Comparison of ENCODE assay signal across 10 cellular contexts in the genomic region with DNA sequence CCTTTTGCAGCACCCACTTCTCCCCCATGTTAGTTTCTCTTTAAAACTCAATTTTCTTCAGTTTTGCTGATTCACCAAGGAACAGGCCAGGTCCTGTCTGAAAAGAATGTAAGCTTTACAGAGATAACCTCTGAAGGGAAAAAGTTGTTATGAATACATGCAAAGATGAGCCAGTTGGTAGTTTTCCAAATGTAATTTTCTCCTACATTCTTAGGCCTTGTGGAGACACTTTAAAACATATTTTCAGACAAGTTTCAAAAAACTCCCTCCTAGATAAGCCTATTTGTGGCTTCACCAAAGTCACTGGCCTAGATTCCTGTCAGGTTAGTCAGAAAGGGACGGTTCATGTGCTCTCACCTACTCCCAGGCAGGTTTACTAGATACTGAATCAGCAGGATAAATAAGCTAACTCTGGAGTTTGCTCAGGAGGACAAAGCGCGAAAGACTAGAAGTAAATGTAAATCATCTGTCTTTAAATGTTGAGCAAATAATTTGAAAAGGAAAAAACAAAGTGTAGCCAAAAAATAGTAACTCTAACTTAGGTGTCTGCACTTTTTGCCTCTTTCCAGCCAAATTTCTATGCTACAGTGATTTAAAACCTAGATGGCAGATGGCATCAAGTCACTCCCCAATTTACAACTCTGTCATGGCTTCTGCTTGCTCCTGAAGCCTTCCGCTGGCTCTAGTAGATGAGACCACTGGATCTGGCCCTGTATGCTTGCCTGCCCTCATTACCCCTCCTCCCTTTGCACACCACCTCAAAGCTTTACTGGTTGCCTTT. TPM values are rescaled to one million over a fixed set of nuclear protein-coding genes. Genes with fewer than 3 reads are reported as not detected.
DNase-seq lines count a peak whose midpoint lies in the region; ATAC-seq, FAIRE-seq and TF ChIP-seq lines count a peak whose summit lies in the region.
"Had no signal": no experiment of that assay in that cellular context is flagged by ENCODE, and none has a peak within 500 bp of the region (broad histone marks: within the 10 kb centered on the region; RNA-seq: fewer than 3 reads in every experiment).

No MANE protein-coding gene starts in this region.

- H4K20me1 ChIP-seq in PC-9 (ENCODE audit: insufficient read depth), result no peaks in the 10 kb centered on the region

- H3K4me3 ChIP-seq in PC-9, result peak overlapping the region; percentile 44; the same call in 1 of the 2 replicates
- no peak overlapping the region for H3K4me3 ChIP-seq in esophagus (ENCODE audit: low read depth in 1 of 2, low read length in 2 of 2)
- no peak overlapping the region for H3K4me3 ChIP-seq in prostate gland

- H3K27me3 ChIP-seq in PC-9 (ENCODE audit: insufficient read depth, low read depth) (no peaks in the 10 kb centered on the region), esophagus (ENCODE audit: control insufficient read depth in 1 of 2, insufficient read depth in 2 of 2, low read length in 2 of 2) (no peaks in the 10 kb centered on the region), prostate gland (replicated peaks; ENCODE audit: insufficient read depth) (no peaks in the 10 kb centered on the region)

- peak; percentile 97 for FAIRE-seq in G401.6 (lab: Jason Lieb, UNC)
- FAIRE-seq: GM12891 had no signal

- TF ChIP-seq CTCF in PC-9 (conservative IDR thresholded peaks at IDR 0.05) (no peak), prostate gland (IDR thresholded peaks at IDR 0.05) (no peak)

- H3K27ac ChIP-seq in PC-9 (peak overlapping the region; percentile 98), esophagus (ENCODE audit: low read depth in 2 of 2, low read length in 1 of 2) (peak overlapping the region; percentile 98), prostate gland (peak overlapping the region; percentile 26 to 57)

- BruUV-seq in PC-9 (replicated peaks; lab: Mats Ljungman, UMichigan), result no TSS peak

- ATAC-seq in HG02798 (IDR thresholded peaks at IDR 0.05; ENCODE audit: poor library complexity, unreplicated experiment), result no peak

- DNase-seq in PC-9, result peak; percentile 56 to 93
- DNase-seq in prostate gland (ENCODE audit: low spot score), result peak; percentile 67
- DNase-seq in activated effector memory CD4-positive, alpha-beta T cell treated with Interleukin-2 at 50 U/mL for 16 hours, result no peak
- DNase-seq in NCI-H187 (lab: John Stamatoyannopoulos, UW), result no peak
- DNase-seq in NCI-H146 (lab: John Stamatoyannopoulos, UW), result no peak
- DNase-seq: NCI-H1436 had no signal

- H3K36me3 ChIP-seq in PC-9 (ENCODE audit: low read depth), result no peaks in the 10 kb centered on the region
- no peaks in the 10 kb centered on the region for H3K36me3 ChIP-seq in esophagus (ENCODE audit: control insufficient read depth in 2 of 2, insufficient read depth in 2 of 2, low read length in 1 of 2)
- no peaks in the 10 kb centered on the region for H3K36me3 ChIP-seq in prostate gland

- H3K79me2 ChIP-seq in PC-9 (ENCODE audit: low read depth), result peaks cover 1% of the 10 kb centered on the region

- TF ChIP-seq POLR2A in prostate gland (IDR thresholded peaks at IDR 0.05), result no peak

- H3K4me1 ChIP-seq in PC-9 (replicated peaks; ENCODE audit: insufficient read depth) (peaks cover 47% of the 10 kb centered on the region), esophagus (ENCODE audit: control insufficient read depth in 2 of 2, insufficient read depth in 2 of 2, low read length in 1 of 2) (no peaks in the 10 kb centered on the region), prostate gland (replicated peaks) (no peaks in the 10 kb centered on the region)

- no peaks in the 10 kb centered on the region for H3K9me2 ChIP-seq in PC-9 (ENCODE audit: insufficient read depth)

- POLR2A ChIA-PET in PC-9 (lab: Charles Lee; ENCODE audit: unreplicated experiment), result no interaction called here

- intact Hi-C loops in PC-9 (cut with micrococcal nuclease; ENCODE audit: unreplicated experiment), result loop anchor here (1.0 kb wide), 1 partner anchor 57 kb away; no protein-coding TSS in a partner anchor
- intact Hi-C loops in prostate gland (cut with DNase I), result no loop called here

- CTCF ChIA-PET in PC-9 (lab: Charles Lee), result no interaction called here

- H3K9me3 ChIP-seq in PC-9 (ENCODE audit: insufficient read depth, low read depth) (no peaks in the 10 kb centered on the region), esophagus (ENCODE audit: control insufficient read depth in 2 of 2, insufficient read depth in 1 of 2, low read depth in 1 of 2, low read length in 1 of 2) (no peaks in the 10 kb centered on the region), prostate gland (no peaks in the 10 kb centered on the region)

- WGBS in esophagus, 2 donors, result 58 to 65% methylated on average over 4 of the region's 4 CpGs
- 32% methylated on average over 4 of the region's 4 CpGs for WGBS in prostate gland

- peak overlapping the region; percentile 66 for H3K4me2 ChIP-seq in PC-9

- H2AFZ ChIP-seq in PC-9, result peak overlapping the region; percentile 50; the same call in 1 of the 2 replicates

- peaks cover 46% of the 10 kb centered on the region for H3F3A ChIP-seq in PC-9 (ENCODE audit: insufficient read depth, low read depth)

RNA-seq across cellular contexts. Expression of gene ATP6V1E1, which starts 4.9 kb away (rescaled TPM):
- total RNA-seq in PC-9 (2021) (53.5 and 58.0 TPM in 2 replicates), prostate gland (100 to 1,000 TPM; 101 to 150 TPM)
- 100 to 1,000 TPM in 1 of 2 donors, 10 to 100 TPM in 1; 63.9 to 112 TPM for polyA plus RNA-seq in esophagus

RNA-seq across cellular contexts. Expression of gene BCL2L13, which starts 5.2 kb away (rescaled TPM):
- total RNA-seq in PC-9 (2021), result 43.1 and 46.3 TPM in 2 replicates
- polyA plus RNA-seq in esophagus, result 10 to 100 TPM; 18.1 to 21.0 TPM
- 10 to 100 TPM; 64.7 to 67.9 TPM for total RNA-seq in prostate gland

Comparison
In these comparisons a context has a peak if more than half of its experiments do, and no peak if none do; other contexts are left out.
1. DNase-seq: peak in PC-9 (2 of 2) and prostate gland (single experiment); none in activated effector memory CD4-positive, alpha-beta T cell treated with Interleukin-2 at 50 U/mL for 16 hours (single experiment), NCI-H187 (0 of 2) and NCI-H146 (single experiment).
2. H3K27ac ChIP-seq: peak in every context shown above with its lines; median percentile 98 in PC-9; 98 in esophagus; 42 in prostate gland.